ENCODE assay signal across 9 cellular contexts in the genomic region with DNA sequence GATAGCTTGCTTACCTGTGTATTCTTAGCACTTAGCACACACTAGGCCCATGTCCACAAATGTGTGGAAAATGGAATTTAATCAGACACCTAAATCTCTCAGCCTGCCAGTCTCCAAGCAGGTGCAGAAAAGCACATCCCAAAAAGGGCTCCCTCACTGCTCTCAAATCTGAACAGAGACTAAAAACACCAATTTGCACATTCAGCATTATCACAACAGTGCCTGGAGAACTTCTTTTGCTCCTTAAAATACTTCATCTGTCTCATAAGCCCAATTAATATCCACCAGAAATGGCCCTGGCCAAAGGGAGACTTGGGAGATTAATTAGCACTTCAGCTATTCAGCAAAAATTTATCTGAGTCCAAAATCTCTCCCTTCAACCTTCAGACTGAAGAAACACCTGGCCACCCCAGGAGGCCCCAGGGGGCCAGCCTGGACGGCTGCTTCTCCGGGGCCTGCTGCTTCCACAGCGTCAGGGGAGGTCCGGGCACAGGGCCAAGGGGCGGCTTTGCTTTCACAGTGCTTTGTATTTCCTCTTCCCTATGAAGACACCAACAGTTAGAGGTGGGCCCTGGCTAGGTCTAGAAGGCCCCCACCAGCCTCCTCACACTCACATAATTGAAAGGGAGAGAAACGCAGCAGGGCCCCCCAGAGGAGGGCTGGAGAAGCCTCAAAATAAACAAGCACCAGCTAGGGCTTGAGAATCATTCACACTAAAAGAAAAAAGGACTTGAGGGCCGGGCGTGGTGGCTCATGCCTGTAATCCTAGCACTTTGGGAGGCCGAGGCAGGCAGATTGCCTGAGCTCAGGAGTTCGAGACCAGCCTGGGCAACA. TPM values are rescaled to one million over a fixed set of nuclear protein-coding genes. Genes with fewer than 3 reads are reported as not detected.
DNase-seq lines count a peak whose midpoint lies in the region; ATAC-seq, FAIRE-seq and TF ChIP-seq lines count a peak whose summit lies in the region.
"Had no signal": no experiment of that assay in that cellular context is flagged by ENCODE, and none has a peak within 500 bp of the region (broad histone marks: within the 10 kb centered on the region; RNA-seq: fewer than 3 reads in every experiment).

No MANE protein-coding gene starts in this region.

- H3K9me3 ChIP-seq in HCT116 (ENCODE audit: control insufficient read depth in 1 of 2, insufficient read depth in 1 of 2, low read depth in 1 of 2, low read length in 2 of 2) (no peaks in the 10 kb centered on the region), GM12878 (replicated peaks; ENCODE audit: control insufficient read depth, insufficient read depth, low read length) (no peaks in the 10 kb centered on the region)

- SMC1A ChIA-PET in GM12878 (lab: Charles Lee; ENCODE audit: uncharacterized antibody, unreplicated experiment), result no interaction called here

- H3K79me2 ChIP-seq in HCT116 (ENCODE audit: insufficient read depth, low read length) (peaks cover 16% of the 10 kb centered on the region; the same call in 1 of the 2 replicates), GM12878 (ENCODE audit: control insufficient read depth, insufficient read depth, low read length) (no peaks in the 10 kb centered on the region)

- peak; percentile 67 for ATAC-seq in HCT116
- peak; percentile 85 for ATAC-seq in GM12878
- ATAC-seq in HG03025 (IDR thresholded peaks at IDR 0.05; ENCODE audit: low FRiP score, unreplicated experiment), result no peak

- RAD21 ChIA-PET in HCT116 (lab: Charles Lee; ENCODE audit: low non-redundant PET in 1 of 2, low total read pairs in 2 of 2, uncharacterized antibody in 2 of 2, unreplicated experiment in 2 of 2) (no interaction called here), GM12878 (lab: Charles Lee; ENCODE audit: unreplicated experiment) (no interaction called here)

- TF ChIP-seq POLR2A in HCT116 (IDR thresholded peaks at IDR 0.05; ENCODE audit: borderline replicate concordance, extremely low read depth, insufficient read depth, insufficient read length) (no peak), GM12878 (IDR thresholded peaks at IDR 0.05; ENCODE audit: low read depth, low read length) (no peak)

- POLR2A ChIA-PET in HCT116 (lab: Charles Lee) (no interaction called here), GM12878 (lab: Charles Lee) (no interaction called here)

- H3K27ac ChIP-seq in HCT116 (ENCODE audit: low read depth, low read length) (peak overlapping the region; percentile 7; the same call in 1 of the 2 replicates), GM12878 (ENCODE audit: control insufficient read depth, insufficient read depth) (no peak overlapping the region)

- H3K4me1 ChIP-seq in HCT116 (ENCODE audit: control insufficient read depth in 1 of 2, insufficient read depth in 2 of 2, low read length in 2 of 2), result peaks cover 54 to 60% of the 10 kb centered on the region in 2 experiments
- H3K4me1 ChIP-seq in GM12878 (ENCODE audit: control insufficient read depth, insufficient read depth, low read length), result peaks cover 15% of the 10 kb centered on the region

- intact Hi-C loops in HCT116 (cut with micrococcal nuclease), result no loop called here
- intact Hi-C loops in GM12878 (cut with micrococcal nuclease; ENCODE audit: unreplicated experiment), result no loop called here

- no peak for TF ChIP-seq CTCF in HCT116 (IDR thresholded peaks at IDR 0.05 in 2 of 3, conservative IDR thresholded peaks at IDR 0.05 in 1 of 3; ENCODE audit: borderline replicate concordance in 1 of 3, insufficient read depth in 1 of 3, low read depth in 2 of 3, low read length in 2 of 3)
- TF ChIP-seq CTCF in GM12878 (IDR thresholded peaks at IDR 0.05 in 2 of 3, conservative IDR thresholded peaks at IDR 0.05 in 1 of 3; ENCODE audit: control insufficient read depth in 2 of 3, extremely low read depth in 1 of 3, insufficient read depth in 1 of 3, low read depth in 3 of 3, low read length in 3 of 3), result no peak

- H3K9ac ChIP-seq in HCT116 (ENCODE audit: low read length) (no peak overlapping the region), GM12878 (ENCODE audit: control insufficient read depth, insufficient read depth, low read length) (no peak overlapping the region)

- DNase-seq in C1 segment of cervical spinal cord (lab: John Stamatoyannopoulos, UW), result peak in 10 of 14 donors; percentile 32 to 77 (median 48)
- DNase-seq in HCT116 (ENCODE audit: low read depth, low spot score), result no peak
- peak; percentile 73 for DNase-seq in NCI-H2081 treated with DMSO at 0.1 percent for 48 hours (lab: John Stamatoyannopoulos, UW)
- no peak for DNase-seq in GM12878 (ENCODE audit: low read depth, low spot score)
- peak; percentile 84 to 89 for DNase-seq in lung microvascular endothelial cell (ENCODE audit: low read depth in 2 of 2)
- DNase-seq in activated CD4-positive, alpha-beta T cell treated with anti-CD3 and anti-CD28 coated beads, Interleukin-2, amount 50 U/mL, for 1 hour, result no peak
- no peak for DNase-seq in activated CD4-positive, alpha-beta T cell treated with anti-CD3 and anti-CD28 coated beads for 4 hours

- H3K27me3 ChIP-seq in HCT116 (ENCODE audit: insufficient read depth, low read length), result no peaks in the 10 kb centered on the region
- H3K27me3 ChIP-seq in GM12878 (replicated peaks in 1 of 2; ENCODE audit: control insufficient read depth in 2 of 2, insufficient read depth in 2 of 2, low read length in 1 of 2), result no peaks in the 10 kb centered on the region

- no peak for TF ChIP-seq EP300 in GM12878 (IDR thresholded peaks at IDR 0.05; ENCODE audit: borderline replicate concordance in 1 of 2, control insufficient read depth in 1 of 2, low read depth in 2 of 2, low read length in 2 of 2)

- in situ Hi-C loops in GM12878 (cut with MboI), result no loop called here

- H3K36me3 ChIP-seq in HCT116 (ENCODE audit: control insufficient read depth in 1 of 2, insufficient read depth in 2 of 2, low read length in 2 of 2) (no peaks in the 10 kb centered on the region), GM12878 (ENCODE audit: control insufficient read depth in 2 of 2, insufficient read depth in 2 of 2, low read length in 1 of 2) (no peaks in the 10 kb centered on the region)

- TF ChIP-seq RAD21 in HCT116 (IDR thresholded peaks at IDR 0.05; ENCODE audit: low read depth), result 0 out of 2 replicates have a peak, but pooled peaks have one; percentile 4
- TF ChIP-seq RAD21 in GM12878 (IDR thresholded peaks at IDR 0.05; ENCODE audit: insufficient read depth, low read depth, low read length), result no peak

- H3K4me2 ChIP-seq in HCT116 (ENCODE audit: low read length) (peak overlapping the region; percentile 55), GM12878 (ENCODE audit: control insufficient read depth, insufficient read depth) (no peak overlapping the region)

- H4K20me1 ChIP-seq in HCT116 (ENCODE audit: insufficient read depth) (no peaks in the 10 kb centered on the region), GM12878 (ENCODE audit: control insufficient read depth, insufficient read depth) (no peaks in the 10 kb centered on the region)

- H3K4me3 ChIP-seq in HCT116 (replicated peaks in 1 of 2; ENCODE audit: low read depth in 1 of 2, low read length in 2 of 2) (no peak overlapping the region), GM12878 (no peak overlapping the region)
- H3K4me3 ChIP-seq: skin epidermis had no signal

- CTCF ChIA-PET in HCT116 (lab: Charles Lee) (interaction anchor here (0.6 to 1.0 kb wide), 2 partner anchors 274 to 318 kb away, joined by 3 to 6 read pairs; no protein-coding TSS in a partner anchor), GM12878 (lab: Yijun Ruan, JAX) (interaction anchor here (1.2 kb wide), 1 partner anchor 18 kb away, joined by 3 read pairs; the partner anchor contains the start of gene SCD5)

- 44% methylated on average over 10 of the region's 10 CpGs for WGBS in GM12878 (ENCODE audit: insufficient coverage, insufficient replicate concordance, low lambda C conversion rate, missing lambda C conversion rate)

- no peaks in the 10 kb centered on the region for H3K9me2 ChIP-seq in HCT116 (ENCODE audit: insufficient read depth)

- no peak for FAIRE-seq in GM12878 (lab: Jason Lieb, UNC)

- BruUV-seq in HCT116 (replicated peaks; lab: Mats Ljungman, UMichigan) (no TSS peak), GM12878 (replicated peaks; lab: Mats Ljungman, UMichigan) (no TSS peak)

- no peak overlapping the region for H2AFZ ChIP-seq in HCT116 (ENCODE audit: low read depth, low read length, poor library complexity, severe bottlenecking)
- peak overlapping the region; percentile 48; the same call in 1 of the 2 replicates for H2AFZ ChIP-seq in GM12878 (ENCODE audit: control insufficient read depth, low read depth, low read length)

TF ChIP-seq in HCT116, 20 proteins besides CTCF, POLR2A, EP300 and RAD21 (continues in another document):
- TF ChIP-seq POLR2AphosphoS5 (IDR thresholded peaks at IDR 0.05; ENCODE audit: low read depth, low read length), result no peak
- peak; percentile 47 for TF ChIP-seq TCF7L2 (IDR thresholded peaks at IDR 0.05; ENCODE audit: borderline replicate concordance, extremely low read depth, insufficient read depth, insufficient read length)
- TF ChIP-seq FOSL1 (IDR thresholded peaks at IDR 0.05; ENCODE audit: low read depth), result no peak
- no peak for TF ChIP-seq SRF (IDR thresholded peaks at IDR 0.05; ENCODE audit: low read depth)

TF ChIP-seq in GM12878, 131 proteins besides CTCF, POLR2A, EP300 and RAD21 (continues in another document):
- TF ChIP-seq NR2F1 (conservative IDR thresholded peaks at IDR 0.05), result no peak

RNA-seq across cellular contexts. Expression of gene SCD5, which starts 18.0 kb away (rescaled TPM):
- total RNA-seq in HCT116 (2021; ENCODE audit: unreplicated experiment) (21.7 TPM), GM12878 (2014; rRNA removed) (6.3 and 7.9 TPM in 2 replicates), GM12878 (2014; rRNA removed; fragmentation: Illumina TruSeq; extraction: Trizol) (4.0 and 4.5 TPM in 2 replicates), GM12878 (2021) (5.7 and 6.2 TPM in 2 replicates), lung microvascular endothelial cell (31.0 and 32.0 TPM in 2 replicates)
- polyA plus RNA-seq in HCT116 (2012), result 6.2 and 8.5 TPM in 2 replicates
- 6.5 and 7.1 TPM in 2 replicates for total RNA-seq in GM12878 (2013; cell fraction: nucleolus; rRNA removed)
- 1.9 TPM for polyA plus RNA-seq in GM12878 (2011; ENCODE audit: low read depth)
- polyA plus RNA-seq in GM12878 (2011; rRNA removed) (14.6 and 15.0 TPM in 2 replicates), GM12878 (2014; fragmentation: Illumina TruSeq; extraction: Trizol) (4.8 and 5.9 TPM in 2 replicates), GM12878 (2014; fragmentation: Nextera tagmentation; extraction: Ambion mirVana) (1 to 10 TPM; 2.4 to 3.5 TPM), GM12878 (2014; rRNA removed) (4.0 and 4.5 TPM in 2 replicates), GM12878 (2016; fragmentation: Nextera tagmentation; extraction: Ambion mirVana) (1 to 10 TPM; 2.6 to 3.0 TPM)
- 17.8 and 19.1 TPM in 2 replicates for polyA plus RNA-seq in GM12878 (2011; cell fraction: cytosol; rRNA removed)
- polyA plus RNA-seq in GM12878 (2011; cell fraction: nucleus; rRNA removed), result 3.8 and 6.8 TPM in 2 replicates
- 3.6 and 3.8 TPM in 2 replicates for polyA plus RNA-seq in GM12878 (2012)
- polyA minus RNA-seq in GM12878 (2011; rRNA and poly(A)+ RNA removed), result 15.6 and 17.9 TPM in 2 replicates
- polyA minus RNA-seq in GM12878 (2011; cell fraction: cytosol; rRNA and poly(A)+ RNA removed), result 8.2 and 10.0 TPM in 2 replicates
- 4.8 and 10.9 TPM in 2 replicates for polyA minus RNA-seq in GM12878 (2011; cell fraction: nucleus; rRNA and poly(A)+ RNA removed)

Comparison
In these comparisons a context has a peak if more than half of its experiments do, and no peak if none do; other contexts are left out.
1. DNase-seq: peak in C1 segment of cervical spinal cord (10 of 14), NCI-H2081 treated with DMSO at 0.1 percent for 48 hours (single experiment) and lung microvascular endothelial cell (2 of 2); none in HCT116 (single experiment), GM12878 (single experiment), activated CD4-positive, alpha-beta T cell treated with anti-CD3 and anti-CD28 coated beads, Interleukin-2, amount 50 U/mL, for 1 hour (single experiment) and activated CD4-positive, alpha-beta T cell treated with anti-CD3 and anti-CD28 coated beads for 4 hours (0 of 2).